8 cellular contexts compared by ENCODE assay signal in the genomic region with DNA sequence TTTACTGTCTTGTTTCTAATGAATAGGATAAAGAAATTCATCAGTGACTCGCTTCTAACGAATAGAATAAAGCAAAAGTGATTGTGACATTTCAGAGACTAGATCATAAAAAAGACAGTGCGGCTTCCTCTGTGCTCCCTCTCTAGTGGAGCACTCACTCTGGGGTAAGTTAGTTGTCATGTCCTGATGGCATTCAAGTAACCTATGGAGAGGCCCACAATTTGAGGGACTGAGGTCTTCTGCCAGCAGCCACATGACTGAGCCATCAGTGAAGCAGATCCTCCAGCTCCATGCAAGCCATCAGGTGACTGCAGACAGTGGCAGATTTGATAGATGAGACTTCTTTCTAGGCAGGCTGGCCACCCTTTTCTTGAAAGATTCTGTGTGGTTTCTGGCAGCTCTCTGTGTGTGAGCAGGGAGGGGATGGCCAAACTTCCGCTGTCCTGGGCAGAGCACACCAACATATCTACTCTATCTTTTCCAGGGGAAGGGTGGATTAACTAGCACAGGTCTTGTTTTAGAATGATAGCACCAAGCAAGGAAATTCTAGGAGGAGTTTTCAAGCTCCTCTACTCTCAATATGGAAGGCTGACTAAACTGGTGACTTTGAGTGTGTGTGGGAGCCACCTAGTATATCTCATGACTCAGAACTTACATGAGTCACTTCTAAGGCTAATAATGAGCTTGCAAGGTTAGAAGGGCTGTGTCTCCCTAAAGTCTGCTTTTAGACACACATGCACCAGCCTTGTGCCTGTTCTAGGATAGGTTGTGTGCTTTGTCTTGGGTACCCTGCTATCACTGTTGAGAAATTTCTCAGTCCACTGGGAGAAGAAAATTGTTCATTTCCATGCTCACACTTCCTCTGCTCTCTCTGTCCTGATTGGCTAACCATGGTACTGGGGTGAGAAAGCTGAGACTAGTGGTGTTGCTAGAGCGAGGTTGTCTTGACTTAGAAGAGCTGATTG.
DNase-seq lines count a peak whose midpoint lies in the region; ATAC-seq and TF ChIP-seq lines count a peak whose summit lies in the region.

No MANE protein-coding gene starts in this region.

- peak; percentile 85 for ATAC-seq in HG02588 (IDR thresholded peaks at IDR 0.05; ENCODE audit: unreplicated experiment)

- TF ChIP-seq CTCF in fibroblast of pulmonary artery (IDR thresholded peaks at IDR 0.05; ENCODE audit: low read length, missing control alignments) = no peak

- H3K27ac ChIP-seq in substantia nigra (ENCODE audit: low read depth, low read length, poor library complexity, severe bottlenecking) = no peak overlapping the region

- H3K4me3 ChIP-seq in fibroblast of pulmonary artery (replicated peaks; ENCODE audit: low read depth, low read length) = no peak overlapping the region

- DNase-seq in SIG-M5 treated with dmso at 0.1 percent for 504 hours (lab: John Stamatoyannopoulos, UW; ENCODE audit: unreplicated experiment) = peak; percentile 32
- no peak for DNase-seq in SIG-M5 (lab: John Stamatoyannopoulos, UW)
- peak; percentile 76 for DNase-seq in MV-4-11 (lab: John Stamatoyannopoulos, UW)
- peak; percentile 84 for DNase-seq in fibroblast of pulmonary artery (ENCODE audit: low read depth)
- DNase-seq in substantia nigra (lab: John Stamatoyannopoulos, UW) = no peak
- no peak for DNase-seq in NCI-H446 (lab: John Stamatoyannopoulos, UW)
- no peak for DNase-seq in NCI-H2081 (lab: John Stamatoyannopoulos, UW)

Comparison
In these comparisons a context has a peak if more than half of its experiments do, and no peak if none do; other contexts are left out.
1. DNase-seq: peak in SIG-M5 treated with dmso at 0.1 percent for 504 hours (single experiment), MV-4-11 (single experiment) and fibroblast of pulmonary artery (single experiment); none in SIG-M5 (single experiment), substantia nigra (0 of 49), NCI-H446 (0 of 2) and NCI-H2081 (0 of 2).